ENCODE assay signal across 9 cellular contexts in genomic region chr19:5269926-5270325, GRCh38.
"Had no signal": no experiment of that assay in that cellular context is flagged by ENCODE, and none has a peak within 500 bp of the region (broad histone marks: within the 10 kb centered on the region; RNA-seq: fewer than 3 reads in every experiment).

No MANE protein-coding gene starts in this region.

- DNase-seq: GOT3, H9, HFFc6, Karpas-422, KBM-7 had no signal

- H3K4me2 ChIP-seq: KMS-11 had no signal

- H3K27ac ChIP-seq: HL-60, KMS-11 had no signal

- ATAC-seq: HCT116, HepG2 had no signal
